ENCODE assay signal across 9 cellular contexts in the genomic region with DNA sequence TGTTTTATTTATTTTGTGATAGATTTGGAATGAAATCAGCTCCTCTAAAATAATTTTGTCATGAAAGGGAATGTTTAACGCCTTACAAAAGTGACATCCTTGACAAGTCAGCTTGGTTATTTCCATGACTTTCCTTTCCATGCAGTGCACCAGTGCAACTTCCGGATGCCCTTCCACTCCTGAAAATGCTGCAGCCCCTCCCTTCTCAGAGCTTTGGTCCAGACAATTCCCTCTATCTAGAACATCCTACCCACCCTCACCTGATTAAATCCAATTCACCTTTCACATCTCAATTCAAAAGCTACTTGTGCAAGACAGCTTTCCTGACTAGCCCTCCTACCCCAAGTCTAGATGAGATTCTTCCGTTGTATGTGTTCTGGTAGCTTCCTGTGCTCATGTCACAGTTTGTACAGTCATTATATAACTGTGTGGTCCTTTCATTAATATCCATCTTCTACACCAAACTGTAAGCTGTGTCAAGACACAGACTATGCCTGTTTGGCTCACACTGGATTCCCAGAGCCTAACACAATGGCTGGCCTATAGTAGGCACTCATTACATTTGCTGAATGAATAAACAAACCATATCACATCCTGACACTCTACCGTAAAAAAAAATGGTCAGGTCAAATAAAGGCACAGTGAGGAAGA.
DNase-seq lines count a peak whose midpoint lies in the region; ATAC-seq lines count a peak whose summit lies in the region.
"Had no signal": no experiment of that assay in that cellular context is flagged by ENCODE, and none has a peak within 500 bp of the region (broad histone marks: within the 10 kb centered on the region; RNA-seq: fewer than 3 reads in every experiment).

No MANE protein-coding gene starts in this region.

- H3K4me3 Mint-ChIP-seq in activated CD8-positive, alpha-beta memory T cell treated with anti-CD3 and anti-CD28 coated beads, Interleukin-2, amount 10 ng/mL, durations not matched to agents 7 days and 5 days: peak overlapping the region; percentile 64
- H3K4me3 Mint-ChIP-seq in activated T-helper 1 cell treated with anti-CD3 and anti-CD28 coated beads, Interleukin-12 subunit alpha, Interleukin-12 subunit beta, Interleukin-2, Interleukin-4 antibody, amounts not matched to agents 30 ng/mL and 10 ng/mL and 1 ng/mL, durations not matched to agents 14 hours and 24 hours and 36 hours: peak overlapping the region; percentile 57

- DNase-seq in activated CD8-positive, alpha-beta memory T cell treated with anti-CD3 and anti-CD28 coated beads, Interleukin-2, amount 10 ng/mL, durations not matched to agents 7 days and 5 days: no peak
- DNase-seq in activated CD8-positive, alpha-beta memory T cell treated with anti-CD3 and anti-CD28 coated beads, Interleukin-2, amount 50 U/mL, for 48 hours: no peak
- no peak for DNase-seq in activated T-helper 1 cell treated with anti-CD3 and anti-CD28 coated beads, Interleukin-12 subunit alpha, Interleukin-12 subunit beta, Interleukin-2, Interleukin-4 antibody, amounts not matched to agents 30 ng/mL and 10 ng/mL and 1 ng/mL, durations not matched to agents 14 hours and 24 hours and 36 hours (ENCODE audit: low spot score)
- peak in 2 of 49 donors; percentile 2 to 12 for DNase-seq in substantia nigra (lab: John Stamatoyannopoulos, UW)
- DNase-seq in stimulated activated CD4-positive, alpha-beta T cell treated with anti-CD3 and anti-CD28 coated beads, Interleukin-1b, Interleukin-23, amount 100 ng/mL, for 48 hours: no peak
- DNase-seq in T-helper 9 cell: no peak
- DNase-seq in NCI-H526 treated with DMSO at 0.1 percent for 48 hours (lab: John Stamatoyannopoulos, UW): no peak
- DNase-seq: NCI-H510A had no signal

- H3K4me1 Mint-ChIP-seq in activated CD8-positive, alpha-beta memory T cell treated with anti-CD3 and anti-CD28 coated beads, Interleukin-2, amount 10 ng/mL, durations not matched to agents 7 days and 5 days: peaks cover 84% of the 10 kb centered on the region
- H3K4me1 Mint-ChIP-seq in activated T-helper 1 cell treated with anti-CD3 and anti-CD28 coated beads, Interleukin-12 subunit alpha, Interleukin-12 subunit beta, Interleukin-2, Interleukin-4 antibody, amounts not matched to agents 30 ng/mL and 10 ng/mL and 1 ng/mL, durations not matched to agents 14 hours and 24 hours and 36 hours (ENCODE audit: low read depth): peaks cover 84% of the 10 kb centered on the region

- H3K27ac ChIP-seq in substantia nigra (ENCODE audit: low read depth, low read length, poor library complexity, severe bottlenecking): peak overlapping the region; percentile 20

- H3K36me3 Mint-ChIP-seq in activated CD8-positive, alpha-beta memory T cell treated with anti-CD3 and anti-CD28 coated beads, Interleukin-2, amount 10 ng/mL, durations not matched to agents 7 days and 5 days: peaks cover 25% of the 10 kb centered on the region
- H3K36me3 Mint-ChIP-seq in activated T-helper 1 cell treated with anti-CD3 and anti-CD28 coated beads, Interleukin-12 subunit alpha, Interleukin-12 subunit beta, Interleukin-2, Interleukin-4 antibody, amounts not matched to agents 30 ng/mL and 10 ng/mL and 1 ng/mL, durations not matched to agents 14 hours and 24 hours and 36 hours (ENCODE audit: low read depth): peaks cover 14% of the 10 kb centered on the region

- H3K27me3 Mint-ChIP-seq in activated CD8-positive, alpha-beta memory T cell treated with anti-CD3 and anti-CD28 coated beads, Interleukin-2, amount 10 ng/mL, durations not matched to agents 7 days and 5 days: no peaks in the 10 kb centered on the region
- H3K27me3 Mint-ChIP-seq in activated T-helper 1 cell treated with anti-CD3 and anti-CD28 coated beads, Interleukin-12 subunit alpha, Interleukin-12 subunit beta, Interleukin-2, Interleukin-4 antibody, amounts not matched to agents 30 ng/mL and 10 ng/mL and 1 ng/mL, durations not matched to agents 14 hours and 24 hours and 36 hours (ENCODE audit: insufficient read depth): no peaks in the 10 kb centered on the region

- no peaks in the 10 kb centered on the region for H3K9me3 Mint-ChIP-seq in activated CD8-positive, alpha-beta memory T cell treated with anti-CD3 and anti-CD28 coated beads, Interleukin-2, amount 10 ng/mL, durations not matched to agents 7 days and 5 days (ENCODE audit: low read depth)
- no peaks in the 10 kb centered on the region for H3K9me3 Mint-ChIP-seq in activated T-helper 1 cell treated with anti-CD3 and anti-CD28 coated beads, Interleukin-12 subunit alpha, Interleukin-12 subunit beta, Interleukin-2, Interleukin-4 antibody, amounts not matched to agents 30 ng/mL and 10 ng/mL and 1 ng/mL, durations not matched to agents 14 hours and 24 hours and 36 hours

- intact Hi-C loops in activated T-helper 1 cell treated with anti-CD3 and anti-CD28 coated beads, Interleukin-12 subunit alpha, Interleukin-12 subunit beta, Interleukin-2, Interleukin-4 antibody, amounts not matched to agents 30 ng/mL and 10 ng/mL and 1 ng/mL, durations not matched to agents 14 hours and 24 hours and 36 hours (cut with micrococcal nuclease): loop anchor here (1.0 kb wide), 1 partner anchor 17 kb away; no protein-coding TSS in a partner anchor

- CTCF ChIA-PET in activated CD8-positive, alpha-beta memory T cell treated with anti-CD3 and anti-CD28 coated beads, Interleukin-2, amount 10 ng/mL, durations not matched to agents 7 days and 5 days (lab: Charles Lee): interaction anchor here (0.5 to 2.9 kb wide), 14 partner anchors 10 to 139 kb away, joined by 3 to 14 read pairs (median 3); a partner anchor contains a TSS

- peak overlapping the region; percentile 93 for H3K27ac Mint-ChIP-seq in activated CD8-positive, alpha-beta memory T cell treated with anti-CD3 and anti-CD28 coated beads, Interleukin-2, amount 10 ng/mL, durations not matched to agents 7 days and 5 days
- H3K27ac Mint-ChIP-seq in activated T-helper 1 cell treated with anti-CD3 and anti-CD28 coated beads, Interleukin-12 subunit alpha, Interleukin-12 subunit beta, Interleukin-2, Interleukin-4 antibody, amounts not matched to agents 30 ng/mL and 10 ng/mL and 1 ng/mL, durations not matched to agents 14 hours and 24 hours and 36 hours: peak overlapping the region; percentile 81

- ATAC-seq in activated CD8-positive, alpha-beta memory T cell treated with anti-CD3 and anti-CD28 coated beads, Interleukin-2, amount 10 ng/mL, durations not matched to agents 7 days and 5 days: peak; percentile 69
- peak; percentile 54 for ATAC-seq in HG02938 (IDR thresholded peaks at IDR 0.05; ENCODE audit: unreplicated experiment)
